In genomic region chr13:49527123-49527522, GRCh38 we compare ENCODE assay signal across 1 cellular context.
TF ChIP-seq lines count a peak whose summit lies in the region.

No MANE protein-coding gene starts in this region.

TF ChIP-seq in WTC11, 78 proteins besides CTCF, POLR2A, EP300 and RAD21 (continued from another document):
- TF ChIP-seq ZNF281 (CRISPR knock-in tag; IDR thresholded peaks at IDR 0.05): no peak
- no peak for TF ChIP-seq USF2 (CRISPR knock-in tag; IDR thresholded peaks at IDR 0.05)
- TF ChIP-seq ATF6 (CRISPR knock-in tag; IDR thresholded peaks at IDR 0.05): no peak
- no peak for TF ChIP-seq ELF4 (CRISPR knock-in tag; IDR thresholded peaks at IDR 0.05; ENCODE audit: low read depth)
- no peak for TF ChIP-seq ZNF219 (CRISPR knock-in tag; IDR thresholded peaks at IDR 0.05; ENCODE audit: borderline replicate concordance)
- no peak for TF ChIP-seq E2F4 (CRISPR knock-in tag; IDR thresholded peaks at IDR 0.05; ENCODE audit: borderline replicate concordance, low read depth)
- no peak for TF ChIP-seq ZNF425 (CRISPR knock-in tag; conservative IDR thresholded peaks at IDR 0.05)
